Comparison of ENCODE assay signal across 1 cellular context in the genomic region with DNA sequence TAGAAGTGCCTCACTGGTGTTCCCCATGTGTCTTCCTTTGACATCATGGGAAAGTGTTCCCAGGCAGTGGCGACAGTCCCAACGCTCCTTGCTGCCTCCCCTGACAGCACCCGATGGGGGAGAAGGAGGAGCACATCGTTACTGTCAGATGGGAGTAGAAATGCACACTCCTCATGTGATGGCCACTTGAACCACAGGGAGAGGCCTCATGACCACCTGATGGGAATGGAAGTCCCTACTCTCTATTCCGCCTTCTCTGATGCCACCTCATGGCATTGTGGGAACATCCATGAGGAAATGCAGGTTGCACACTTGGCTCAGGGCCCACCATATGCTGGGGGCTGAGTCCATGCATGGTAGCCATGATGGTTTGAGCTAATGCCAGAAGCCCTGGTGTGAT.
TF ChIP-seq lines count a peak whose summit lies in the region.

No MANE protein-coding gene starts in this region.

TF ChIP-seq in H1, 55 proteins besides CTCF, POLR2A, EP300 and RAD21:
- TF ChIP-seq FOSL1 (IDR thresholded peaks at IDR 0.05; ENCODE audit: insufficient read depth, low read depth, low read length) (no peak), ASH2L (IDR thresholded peaks at IDR 0.05; ENCODE audit: low read length) (no peak), SUZ12 (IDR thresholded peaks at IDR 0.05; ENCODE audit: low read length) (no peak), BCL11A (IDR thresholded peaks at IDR 0.05; ENCODE audit: low read depth in 2 of 2, low read length in 2 of 2) (no peak), NRF1 (IDR thresholded peaks at IDR 0.05; ENCODE audit: low read depth, low read length) (no peak), SIRT6 (IDR thresholded peaks at IDR 0.05; ENCODE audit: low read length) (no peak), POLR2AphosphoS5 (IDR thresholded peaks at IDR 0.05; ENCODE audit: low read depth, low read length) (no peak), KDM4A (IDR thresholded peaks at IDR 0.05; ENCODE audit: low read depth, low read length, severe bottlenecking) (no peak), TBP (IDR thresholded peaks at IDR 0.05; ENCODE audit: low read depth, low read length) (no peak)
TF ChIP-seq in H1: peak in this region for 0.
